ENCODE assay signal across 21 cellular contexts in genomic region chr2:100189395-100189794, GRCh38. TPM values are rescaled to one million over a fixed set of nuclear protein-coding genes. Genes with fewer than 3 reads are reported as not detected.
DNase-seq lines count a peak whose midpoint lies in the region; ATAC-seq and TF ChIP-seq lines count a peak whose summit lies in the region.
"Had no signal": no experiment of that assay in that cellular context is flagged by ENCODE, and none has a peak within 500 bp of the region (broad histone marks: within the 10 kb centered on the region; RNA-seq: fewer than 3 reads in every experiment).

No MANE protein-coding gene starts in this region.

- H3K4me1 ChIP-seq in heart right ventricle (peaks cover 4 to 26% (median 15%) of the 10 kb centered on the region in 9 donors), left lung (peaks cover 0 to 23% of the 10 kb centered on the region in 2 donors), rectal smooth muscle tissue (ENCODE audit: control insufficient read depth, insufficient read depth, low read length) (peaks cover 2% of the 10 kb centered on the region)
- H3K4me1 ChIP-seq: BE2C had no signal

- no peak overlapping the region for H3K27ac Mint-ChIP-seq in progenitor cell of endocrine pancreas
- H3K27ac Mint-ChIP-seq: CD4-positive, CD25-positive, alpha-beta regulatory T cell; CD8-positive, alpha-beta memory T cell; GM23338 had no signal

- H3K9me3 ChIP-seq in heart right ventricle (no peaks in the 10 kb centered on the region), left lung (no peaks in the 10 kb centered on the region)
- H3K9me3 ChIP-seq: BE2C had no signal

- DNase-seq in heart right ventricle, result no peak
- no peak for DNase-seq in left cardiac atrium
- DNase-seq in left lung, result no peak
- no peak for DNase-seq in GM13977 (ENCODE audit: low spot score)
- no peak for DNase-seq in inferior parietal cortex (ENCODE audit: extremely low spot score)
- DNase-seq in progenitor cell of endocrine pancreas (ENCODE audit: low spot score, unreplicated experiment), result no peak
- DNase-seq: ACHN; BE2C; C1 segment of cervical spinal cord; CD4-positive, CD25-positive, alpha-beta regulatory T cell; CD8-positive, alpha-beta memory T cell; COR-L47; DMS 273 treated with DMSO at 0.1 percent for 48 hours; DMS53; DND-41; EL; HCEC 1CT had no signal

- peaks cover 10% of the 10 kb centered on the region for H3K9me3 Mint-ChIP-seq in progenitor cell of endocrine pancreas (ENCODE audit: low read depth)
- H3K9me3 Mint-ChIP-seq: CD8-positive, alpha-beta memory T cell; GM23338 had no signal

- intact Hi-C loops in heart right ventricle (cut with DNase I), result no loop called here
- intact Hi-C loops in left cardiac atrium (cut with DNase I), result no loop called here
- intact Hi-C loops in left lung (cut with DNase I), result no loop called here

- TF ChIP-seq CTCF in heart right ventricle (IDR thresholded peaks at IDR 0.05), result no peak
- no peak for TF ChIP-seq CTCF in left lung (IDR thresholded peaks at IDR 0.05)
- no peak for TF ChIP-seq CTCF in GM13977 (IDR thresholded peaks at IDR 0.05; ENCODE audit: extremely low read depth, insufficient read depth, missing control alignments)
- TF ChIP-seq CTCF in progenitor cell of endocrine pancreas (IDR thresholded peaks at IDR 0.05; ENCODE audit: unreplicated experiment), result no peak

- H3K9ac ChIP-seq in rectal smooth muscle tissue (ENCODE audit: low read length), result no peak overlapping the region

- ATAC-seq in heart right ventricle (peak in 6 of 8 donors; percentile 38 to 59 (median 46)), left cardiac atrium (no peak), left lung (peak; percentile 34)
- ATAC-seq: GM12878, GM23338 had no signal

- no peaks in the 10 kb centered on the region for H3K36me3 Mint-ChIP-seq in progenitor cell of endocrine pancreas (ENCODE audit: insufficient read depth)
- H3K36me3 Mint-ChIP-seq: CD4-positive, CD25-positive, alpha-beta regulatory T cell; CD8-positive, alpha-beta memory T cell had no signal

- H3K27me3 Mint-ChIP-seq in progenitor cell of endocrine pancreas, result no peaks in the 10 kb centered on the region

- no peak overlapping the region for H3K4me3 Mint-ChIP-seq in progenitor cell of endocrine pancreas (ENCODE audit: low read depth)
- H3K4me3 Mint-ChIP-seq: CD4-positive, CD25-positive, alpha-beta regulatory T cell; CD8-positive, alpha-beta memory T cell; GM23338 had no signal

- H3K4me3 ChIP-seq in heart right ventricle (no peak overlapping the region), left lung (no peak overlapping the region), rectal smooth muscle tissue (ENCODE audit: low read length) (no peak overlapping the region)
- H3K4me3 ChIP-seq: GM12878, GM23338 had no signal

- H3K36me3 ChIP-seq in heart right ventricle (no peaks in the 10 kb centered on the region), left lung (no peaks in the 10 kb centered on the region), rectal smooth muscle tissue (ENCODE audit: control insufficient read depth, insufficient read depth, low read length) (no peaks in the 10 kb centered on the region)
- H3K36me3 ChIP-seq: BE2C had no signal

- WGBS in heart right ventricle, 2 donors, result 49 to 55% methylated on average over 6 of the region's 6 CpGs

- H3K27me3 ChIP-seq in heart right ventricle (no peaks in the 10 kb centered on the region), left lung (no peaks in the 10 kb centered on the region), rectal smooth muscle tissue (ENCODE audit: control insufficient read depth, insufficient read depth, low read length) (no peaks in the 10 kb centered on the region)
- H3K27me3 ChIP-seq: BE2C had no signal

- in situ Hi-C loops in GM13977 (cut with MboI; ENCODE audit: low pct_unique_long_range_greater_than_20kb, low sequenced_read_pairs, unreplicated experiment), result no loop called here

- peaks cover 18% of the 10 kb centered on the region for H3K4me1 Mint-ChIP-seq in progenitor cell of endocrine pancreas (ENCODE audit: low read depth)
- H3K4me1 Mint-ChIP-seq: CD4-positive, CD25-positive, alpha-beta regulatory T cell; CD8-positive, alpha-beta memory T cell had no signal

- H3K27ac ChIP-seq in heart right ventricle (no peak overlapping the region), left lung (no peak overlapping the region), rectal smooth muscle tissue (ENCODE audit: low read depth, low read length) (peak overlapping the region; percentile 40)

RNA-seq across cellular contexts. Expression of gene AFF3, which starts 47.0 kb away (rescaled TPM):
- total RNA-seq in heart right ventricle, result 10 to 100 TPM in 2 of 10 donors, 1 to 10 TPM in 8; 4.0 to 16.9 (median 7.3) TPM
- polyA plus RNA-seq in heart right ventricle, result 1 to 10 TPM in 1 of 2 donors, under 1 TPM in 1; 0.39 to 1.6 TPM
- total RNA-seq in left cardiac atrium, result 10 to 100 TPM; 20.8 to 22.8 TPM
- 10 to 100 TPM; 16.4 to 42.0 TPM for total RNA-seq in left lung
- 7.3 and 7.5 TPM in 2 replicates for total RNA-seq in progenitor cell of endocrine pancreas
- total RNA-seq: HT-29 had no signal

Comparison
In these comparisons a context has a peak if more than half of its experiments do, and no peak if none do; other contexts are left out.
1. ATAC-seq: peak in heart right ventricle (6 of 8) and left lung (single experiment); none in left cardiac atrium (0 of 2).